In the genomic region with DNA sequence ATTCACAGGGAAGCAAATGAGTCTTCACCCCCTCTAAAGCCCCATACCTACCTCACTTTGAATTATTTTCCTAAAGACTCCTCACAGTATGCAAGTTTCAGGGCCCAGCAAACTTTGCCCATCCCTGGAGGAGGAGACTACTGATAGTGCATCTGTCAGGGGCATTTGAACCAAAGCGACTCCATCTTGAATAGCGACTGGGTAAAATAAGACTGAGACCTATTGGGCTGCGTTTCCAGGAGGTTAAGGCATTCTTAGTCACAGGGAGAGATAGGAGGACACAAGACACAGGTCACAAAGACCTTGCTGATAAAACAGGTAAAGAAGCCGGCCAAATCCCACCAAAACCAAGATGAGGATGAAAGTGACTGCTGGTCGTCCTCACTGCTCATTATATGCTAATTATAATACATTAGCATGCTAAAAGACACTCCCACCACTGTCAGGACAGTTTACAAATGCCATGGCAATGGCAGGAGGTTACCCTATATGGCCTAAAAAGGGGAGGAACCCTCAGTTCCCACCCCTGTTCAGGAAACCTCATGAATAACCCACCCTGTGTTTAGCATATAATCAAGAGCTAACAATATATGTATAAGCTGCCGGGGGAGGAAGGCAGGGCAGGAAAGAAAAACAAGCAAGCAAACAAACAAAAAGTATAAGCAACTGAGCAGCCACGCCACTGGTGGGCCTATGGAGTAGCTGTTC, we compare ENCODE assay signal across 32 cellular contexts. TPM values are rescaled to one million over a fixed set of nuclear protein-coding genes. Genes with fewer than 3 reads are reported as not detected.
A peak's percentile ranks its signal among the peaks of the same experiment; 100 is the strongest.
DNase-seq lines count a peak whose midpoint lies in the region; TF ChIP-seq lines count a peak whose summit lies in the region.
"Had no signal": no experiment of that assay in that cellular context is flagged by ENCODE, and none has a peak within 500 bp of the region (broad histone marks: within the 10 kb centered on the region; RNA-seq: fewer than 3 reads in every experiment).

No MANE protein-coding gene starts in this region.

- H3K9me2 ChIP-seq in Loucy (replicated peaks; ENCODE audit: low read depth, low read length) (no peaks in the 10 kb centered on the region), hepatocyte (replicated peaks; ENCODE audit: insufficient read depth) (no peaks in the 10 kb centered on the region)

- no TSS peak for BruUV-seq in Caco-2 (replicated peaks; lab: Mats Ljungman, UMichigan)

- H3K9me3 ChIP-seq in Caco-2 (no peaks in the 10 kb centered on the region), Loucy (ENCODE audit: insufficient read depth, low read depth, low read length) (no peaks in the 10 kb centered on the region), hepatocyte (ENCODE audit: low read depth) (no peaks in the 10 kb centered on the region), testis (no peaks in the 10 kb centered on the region)
- H3K9me3 ChIP-seq: A549, neutrophil, prostate gland had no signal

- H3K4me2 ChIP-seq in Loucy (ENCODE audit: low read depth, low read length, poor library complexity, severe bottlenecking) (no peak overlapping the region), hepatocyte (no peak overlapping the region)
- H3K4me2 ChIP-seq: A549 had no signal

- intact Hi-C loops in Caco-2 (cut with micrococcal nuclease; ENCODE audit: unreplicated experiment), result no loop called here
- intact Hi-C loops in posterior vena cava (cut with DNase I), result no loop called here
- intact Hi-C loops in testis (cut with DNase I; ENCODE audit: low total_unique reads), result no loop called here

- peaks cover 16% of the 10 kb centered on the region for H3K4me1 Mint-ChIP-seq in Caco-2 (ENCODE audit: low read depth, unreplicated experiment)

- peak overlapping the region; percentile 88 for H3K27ac Mint-ChIP-seq in Caco-2 (ENCODE audit: unreplicated experiment)
- H3K27ac Mint-ChIP-seq: activated CD8-positive, alpha-beta memory T cell treated with anti-CD3 and anti-CD28 coated beads, Interleukin-2, amount 10 ng/mL, durations not matched to agents 7 days and 5 days; activated naive CD8-positive, alpha-beta T cell treated with anti-CD3 and anti-CD28 coated beads for 36 hours; CD4-positive, alpha-beta T cell had no signal

- TF ChIP-seq CTCF in Caco-2 (IDR thresholded peaks at IDR 0.05; ENCODE audit: insufficient read depth in 1 of 2, low read depth in 1 of 2, low read length in 1 of 2, severe bottlenecking in 1 of 2, unreplicated experiment in 1 of 2) (no peak), Loucy (conservative IDR thresholded peaks at IDR 0.05; ENCODE audit: low read length) (no peak), hepatocyte (IDR thresholded peaks at IDR 0.05; ENCODE audit: poor library complexity) (no peak), testis (IDR thresholded peaks at IDR 0.05) (no peak)

- no peak for TF ChIP-seq POLR2A in testis (IDR thresholded peaks at IDR 0.05)

- no peak for DNase-seq in Caco-2
- no peak for DNase-seq in hepatocyte (ENCODE audit: low spot score)
- peak; percentile 5 for DNase-seq in posterior vena cava (ENCODE audit: low spot score)
- no peak for DNase-seq in SIG-M5 (lab: John Stamatoyannopoulos, UW)
- DNase-seq in inferior parietal cortex (ENCODE audit: extremely low spot score), result no peak
- DNase-seq in testis, result no peak
- DNase-seq in activated CD4-positive, alpha-beta T cell treated with anti-CD3 and anti-CD28 coated beads for 1 hour, result no peak
- DNase-seq: activated CD4-positive, CD25-positive, alpha-beta regulatory T cell; activated CD8-positive, alpha-beta memory T cell treated with anti-CD3 and anti-CD28 coated beads, Interleukin-2, amount 10 ng/mL, durations not matched to agents 7 days and 5 days; activated gamma-delta T cell; activated naive CD8-positive, alpha-beta T cell treated with anti-CD3 and anti-CD28 coated beads for 36 hours; activated T-cell treated with anti-CD3 and anti-CD28 coated beads, Interleukin-2, amount 50 U/mL, for 4 hours; anterior cingulate cortex; CD4-positive, alpha-beta T cell; DMS 273 treated with DMSO at 0.1 percent for 48 hours; effector CD4-positive, alpha-beta T cell; EL; HCEC 1CT; NCI-H1105; NCI-H1930; NCI-H2171 treated with DMSO at 0.1 percent for 48 hours; stimulated activated CD4-positive, alpha-beta T cell treated with anti-CD3 and anti-CD28 coated beads, Interleukin-4, amount 100 ng/mL, for 1 hour had no signal

- H3K9me3 Mint-ChIP-seq in Caco-2 (ENCODE audit: unreplicated experiment), result no peaks in the 10 kb centered on the region
- H3K9me3 Mint-ChIP-seq: activated naive CD8-positive, alpha-beta T cell treated with anti-CD3 and anti-CD28 coated beads for 36 hours; activated T-cell treated with anti-CD3 and anti-CD28 coated beads, Interleukin-2, amount 50 U/mL, for 4 hours; CD4-positive, alpha-beta T cell; IgD-negative memory B cell had no signal

- CTCF ChIA-PET in Caco-2 (lab: Charles Lee), result interaction anchor here (0.6 kb wide), 1 partner anchor 13 kb away, joined by 3 read pairs; no protein-coding TSS in a partner anchor

- H3K9ac ChIP-seq in Loucy (ENCODE audit: low read depth, low read length, poor library complexity, severe bottlenecking), result no peak overlapping the region

- H3K79me2 ChIP-seq in Loucy (ENCODE audit: insufficient read depth, low read length) (peaks cover 11% of the 10 kb centered on the region), hepatocyte (peaks cover 7% of the 10 kb centered on the region)

- H3K4me3 ChIP-seq in Caco-2 (ENCODE audit: low read depth, low read length) (no peak overlapping the region), Loucy (ENCODE audit: low read length, poor library complexity, severe bottlenecking) (no peak overlapping the region), hepatocyte (no peak overlapping the region), testis (no peak overlapping the region)
- H3K4me3 ChIP-seq: A549, prostate gland had no signal

- H3K4me1 ChIP-seq in Caco-2 (peaks cover 59% of the 10 kb centered on the region), Loucy (ENCODE audit: insufficient read depth, low read length, poor library complexity, severe bottlenecking) (peaks cover 14% of the 10 kb centered on the region), hepatocyte (ENCODE audit: insufficient read depth) (peaks cover 16% of the 10 kb centered on the region), testis (peaks cover 5% of the 10 kb centered on the region)
- H3K4me1 ChIP-seq: prostate gland had no signal

- H3K27me3 ChIP-seq in Caco-2 (replicated peaks; ENCODE audit: control insufficient read depth, insufficient read depth, low read length), result no peaks in the 10 kb centered on the region
- no peaks in the 10 kb centered on the region for H3K27me3 ChIP-seq in Loucy (ENCODE audit: insufficient read depth, low read length, poor library complexity, severe bottlenecking)
- no peaks in the 10 kb centered on the region for H3K27me3 ChIP-seq in hepatocyte
- no peaks in the 10 kb centered on the region for H3K27me3 ChIP-seq in testis
- H3K27me3 ChIP-seq: neutrophil had no signal

- H3F3A ChIP-seq in Loucy (ENCODE audit: low read depth), result no peaks in the 10 kb centered on the region

- 87% methylated on average over 7 of the region's 7 CpGs for WGBS in hepatocyte (ENCODE audit: low lambda C conversion rate, missing lambda C conversion rate)
- WGBS in testis, 2 donors, result 86% methylated on average over 7 of the region's 7 CpGs

- H2AFZ ChIP-seq in Loucy (ENCODE audit: low read length) (peak overlapping the region; percentile 53; the same call in 1 of the 2 replicates), hepatocyte (no peak overlapping the region)

- no peak overlapping the region for H3K4me3 Mint-ChIP-seq in Caco-2 (ENCODE audit: unreplicated experiment)
- H3K4me3 Mint-ChIP-seq: activated CD8-positive, alpha-beta memory T cell treated with anti-CD3 and anti-CD28 coated beads, Interleukin-2, amount 10 ng/mL, durations not matched to agents 7 days and 5 days; activated naive CD8-positive, alpha-beta T cell treated with anti-CD3 and anti-CD28 coated beads for 36 hours; activated T-cell treated with anti-CD3 and anti-CD28 coated beads, Interleukin-2, amount 50 U/mL, for 4 hours; CD4-positive, alpha-beta T cell had no signal

- no peaks in the 10 kb centered on the region for H3K36me3 ChIP-seq in Caco-2 (ENCODE audit: control insufficient read depth, insufficient read depth, low read length)
- H3K36me3 ChIP-seq in Loucy (ENCODE audit: insufficient read depth, low read length), result no peaks in the 10 kb centered on the region
- no peaks in the 10 kb centered on the region for H3K36me3 ChIP-seq in hepatocyte (replicated peaks; ENCODE audit: insufficient read depth, low read depth)
- no peaks in the 10 kb centered on the region for H3K36me3 ChIP-seq in testis (ENCODE audit: low read depth, missing control alignments)
- H3K36me3 ChIP-seq: neutrophil, prostate gland had no signal

- H3K27me3 Mint-ChIP-seq in Caco-2 (ENCODE audit: insufficient read depth, unreplicated experiment), result no peaks in the 10 kb centered on the region
- H3K27me3 Mint-ChIP-seq: activated CD8-positive, alpha-beta memory T cell treated with anti-CD3 and anti-CD28 coated beads, Interleukin-2, amount 10 ng/mL, durations not matched to agents 7 days and 5 days; activated naive CD8-positive, alpha-beta T cell treated with anti-CD3 and anti-CD28 coated beads for 36 hours; CD4-positive, alpha-beta T cell; IgD-negative memory B cell had no signal

- H3K27ac ChIP-seq in hepatocyte, result peak overlapping the region; percentile 84
- no peak overlapping the region for H3K27ac ChIP-seq in testis
- H3K27ac ChIP-seq: A549, neutrophil, prostate gland had no signal

- POLR2A ChIA-PET in Caco-2 (lab: Charles Lee), result interaction anchor here (0.5 kb wide), 2 partner anchors 15 to 37 kb away, joined by 3 to 4 read pairs; no protein-coding TSS in a partner anchor

- H4K20me1 ChIP-seq in Loucy (ENCODE audit: insufficient read depth, low read length, poor library complexity, severe bottlenecking), result peaks cover 7% of the 10 kb centered on the region
- no peaks in the 10 kb centered on the region for H4K20me1 ChIP-seq in hepatocyte (ENCODE audit: insufficient read depth, poor library complexity, severe bottlenecking)

- peaks cover 54% of the 10 kb centered on the region for H3K36me3 Mint-ChIP-seq in Caco-2 (ENCODE audit: insufficient read depth, unreplicated experiment)
- H3K36me3 Mint-ChIP-seq: activated naive CD8-positive, alpha-beta T cell treated with anti-CD3 and anti-CD28 coated beads for 36 hours; IgD-negative memory B cell had no signal

RNA-seq across cellular contexts. Expression of a gene that starts 3.3 kb away (rescaled TPM):
- total RNA-seq in Caco-2 (2022), result 10.7 TPM in 2 replicates
- total RNA-seq in hepatocyte, result 13.4 and 13.6 TPM in 2 replicates
- polyA plus RNA-seq in hepatocyte, result 11.0 and 21.6 TPM in 2 replicates
- 10 to 100 TPM; 22.5 to 22.7 TPM for total RNA-seq in posterior vena cava
- total RNA-seq in testis, result 10 to 100 TPM; 22.1 to 38.8 TPM
- polyA plus RNA-seq in testis (ENCODE audit: insufficient read depth, low read depth, low replicate concordance), result 82.5 TPM

RNA-seq across cellular contexts. Expression of a gene that starts 45.7 kb away (rescaled TPM):
- total RNA-seq in Caco-2 (2022), result 37.9 and 47.7 TPM in 2 replicates
- 5.4 and 7.6 TPM in 2 replicates for total RNA-seq in hepatocyte
- polyA plus RNA-seq in hepatocyte, result 14.8 and 26.9 TPM in 2 replicates
- not detected for total RNA-seq in posterior vena cava
- total RNA-seq in testis, result under 1 TPM; 0.25 to 0.47 TPM
- polyA plus RNA-seq in testis (ENCODE audit: insufficient read depth, low read depth, low replicate concordance), result 0.24 TPM
- total RNA-seq: activated CD8-positive, alpha-beta memory T cell treated with anti-CD3 and anti-CD28 coated beads, Interleukin-2, amount 10 ng/mL, durations not matched to agents 7 days and 5 days; activated T-cell treated with anti-CD3 and anti-CD28 coated beads, Interleukin-2, amount 50 U/mL, for 4 hours; bronchial epithelial cell; epithelial cell of proximal tubule; left lobe of liver; sciatic nerve; ureter had no signal
- polyA plus RNA-seq: A549, IgD-negative memory B cell had no signal
